In genomic region chr1:145996433-145997155, GRCh38 we compare ENCODE assay signal across 8 cellular contexts. TPM values are rescaled to one million over a fixed set of nuclear protein-coding genes. Genes with fewer than 3 reads are reported as not detected.
DNase-seq lines count a peak whose midpoint lies in the region; ATAC-seq and FAIRE-seq lines count a peak whose summit lies in the region.

TXNIP (minus strand) TSS chr1:145996579; CDS start chr1:145996266, 313 bp downstream.

- WGBS in esophagus, 2 donors = 0% methylated on average over 32 of the region's 32 CpGs

- peak within 1 kb of the TSS; percentile 81 for H3K4me3 ChIP-seq in Karpas-422 (ENCODE audit: low read length)
- peak within 1 kb of the TSS; percentile 82 to 88 for H3K4me3 ChIP-seq in esophagus (ENCODE audit: low read depth in 1 of 2, low read length in 2 of 2)
- peak within 1 kb of the TSS; percentile 98 to 100 for H3K4me3 ChIP-seq in mucosa of rectum (ENCODE audit: low read length in 2 of 2)

- H3K4me1 ChIP-seq in Karpas-422 (ENCODE audit: low read length) (peaks cover 42% of the 10 kb centered on the region), esophagus (ENCODE audit: control insufficient read depth in 2 of 2, insufficient read depth in 2 of 2, low read length in 1 of 2) (peaks cover 0 to 4% of the 10 kb centered on the region in 2 donors), mucosa of rectum (ENCODE audit: control insufficient read depth in 2 of 2, insufficient read depth in 2 of 2, low read length in 2 of 2) (peaks cover 51 to 58% of the 10 kb centered on the region in 2 donors)

- H3K9me3 ChIP-seq in Karpas-422 (ENCODE audit: low read length) = no peaks in the 10 kb centered on the region
- H3K9me3 ChIP-seq in esophagus (ENCODE audit: control insufficient read depth in 2 of 2, insufficient read depth in 1 of 2, low read depth in 1 of 2, low read length in 1 of 2) = no peaks in the 10 kb centered on the region
- H3K9me3 ChIP-seq in mucosa of rectum (ENCODE audit: control insufficient read depth in 2 of 2, low read length in 2 of 2) = no peaks in the 10 kb centered on the region

- H3K36me3 ChIP-seq in Karpas-422 (ENCODE audit: insufficient read depth, low read length) (peaks cover 34% of the 10 kb centered on the region), esophagus (ENCODE audit: control insufficient read depth in 2 of 2, insufficient read depth in 2 of 2, low read length in 1 of 2) (peaks cover 11 to 13% of the 10 kb centered on the region in 2 donors), mucosa of rectum (ENCODE audit: control insufficient read depth in 2 of 2, insufficient read depth in 2 of 2, low read length in 2 of 2) (peaks cover 36 to 40% of the 10 kb centered on the region in 2 donors)

- peak; percentile 73 for ATAC-seq in GM21737 (IDR thresholded peaks at IDR 0.05; ENCODE audit: unreplicated experiment)

- no peaks in the 10 kb centered on the region for H3K9me2 ChIP-seq in Karpas-422 (replicated peaks; ENCODE audit: insufficient read depth, low read length)

- H3K27ac ChIP-seq in Karpas-422 (ENCODE audit: low read length) (peak within 1 kb of the TSS; percentile 94), esophagus (ENCODE audit: low read depth in 2 of 2, low read length in 1 of 2) (peak within 1 kb of the TSS; percentile 94 to 98), mucosa of rectum (ENCODE audit: low read depth in 2 of 2, low read length in 2 of 2) (peak within 1 kb of the TSS; percentile 99)

- peaks cover 33% of the 10 kb centered on the region for H4K20me1 ChIP-seq in Karpas-422 (ENCODE audit: insufficient read depth, low read depth, low read length)

- DNase-seq in DMS53 treated with DMSO at 0.1 percent for 48 hours (lab: John Stamatoyannopoulos, UW; ENCODE audit: unreplicated experiment) (peak; percentile 94), Karpas-422 (peak; percentile 98), RCC 7860 (ENCODE audit: low spot score) (peak; percentile 86)
- peak; percentile 92 to 93 for DNase-seq in activated T-cell treated with anti-CD3 and anti-CD28 coated beads, Interleukin-2, amount 50 U/mL, for 48 hours
- DNase-seq in stimulated activated CD8-positive, alpha-beta memory T cell treated with anti-CD3 and anti-CD28 coated beads, Interleukin-4, amount 100 ng/mL, for 4 hours (ENCODE audit: low read depth in 2 of 2, low spot score in 1 of 2) = peak; percentile 85 to 86

- peak; percentile 70 for FAIRE-seq in RCC 7860 (lab: Jason Lieb, UNC)

- H3K9ac ChIP-seq in Karpas-422 (ENCODE audit: low read length) = peak within 1 kb of the TSS; percentile 91
- H3K9ac ChIP-seq in mucosa of rectum (ENCODE audit: low read depth in 1 of 2, low read length in 2 of 2) = peak within 1 kb of the TSS; percentile 95 to 100

- H3K27me3 ChIP-seq in Karpas-422 (ENCODE audit: low read length) (no peaks in the 10 kb centered on the region), esophagus (ENCODE audit: control insufficient read depth in 1 of 2, insufficient read depth in 2 of 2, low read length in 2 of 2) (no peaks in the 10 kb centered on the region), mucosa of rectum (ENCODE audit: control insufficient read depth in 2 of 2, insufficient read depth in 2 of 2, low read length in 2 of 2) (no peaks in the 10 kb centered on the region)

- H3K4me2 ChIP-seq in Karpas-422 (ENCODE audit: low read depth, low read length, poor library complexity, severe bottlenecking) = peak within 1 kb of the TSS; percentile 86

- H2AFZ ChIP-seq in Karpas-422 (ENCODE audit: low read length) = peak within 1 kb of the TSS; percentile 68

- H3K79me2 ChIP-seq in Karpas-422 (ENCODE audit: low read length) = peaks cover 14% of the 10 kb centered on the region

RNA-seq across cellular contexts. Expression of gene TXNIP, which starts in this region (rescaled TPM):
- 130 and 269 TPM in 2 replicates for total RNA-seq in Karpas-422 (2014; rRNA removed; shearing (Covaris generic); ENCODE audit: low replicate concordance)
- polyA plus RNA-seq in esophagus = 100 to 1,000 TPM in 1 of 2 donors, 10 to 100 TPM in 1; 77.5 to 235 TPM

Comparison
In these comparisons a context has a peak if more than half of its experiments do, and no peak if none do; other contexts are left out.
1. Peak in every context shown above with its lines: DNase-seq, ATAC-seq, H3K4me3 ChIP-seq and H3K27ac ChIP-seq.